18 cellular contexts compared by ENCODE assay signal in the genomic region with DNA sequence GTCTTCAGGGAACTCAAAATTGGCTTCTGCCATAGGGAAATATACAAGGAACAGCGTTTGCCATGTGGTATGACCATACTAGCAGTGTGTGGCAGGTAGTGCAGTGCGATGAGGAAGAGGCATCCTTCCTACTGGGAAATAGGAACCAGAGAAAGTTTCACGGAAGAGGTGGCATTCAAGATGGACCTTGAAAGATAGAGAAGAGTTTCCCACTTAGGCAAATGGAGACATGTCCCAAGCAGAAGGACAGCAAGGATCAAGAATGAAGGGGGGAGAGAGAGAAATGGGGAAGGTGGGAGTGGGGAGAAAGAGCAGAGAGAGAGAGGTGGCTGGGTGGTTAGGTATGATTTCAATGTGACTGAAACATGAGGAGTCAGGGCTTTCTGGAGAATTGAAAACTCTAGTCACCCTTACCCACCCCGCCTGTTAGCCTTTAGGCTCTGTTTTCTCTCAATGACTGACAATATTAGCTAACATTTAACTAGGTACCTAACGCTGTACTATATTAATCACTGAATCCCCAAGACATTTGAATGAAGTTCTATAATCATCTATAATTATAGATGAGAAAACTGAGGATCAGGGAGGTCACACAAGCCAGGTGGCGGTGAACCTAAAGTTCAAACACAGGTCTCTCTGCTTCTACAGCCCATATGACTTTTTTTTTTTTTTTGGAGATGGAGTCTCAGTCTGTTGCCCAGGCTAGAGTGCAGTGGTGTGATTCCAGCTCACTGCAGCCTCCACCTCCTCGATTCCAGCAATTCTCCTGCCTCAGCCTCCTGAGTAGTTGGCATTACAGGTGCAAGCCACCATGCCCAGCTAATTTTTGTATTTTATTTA.
DNase-seq lines count a peak whose midpoint lies in the region; ATAC-seq, FAIRE-seq and TF ChIP-seq lines count a peak whose summit lies in the region.
"Had no signal": no experiment of that assay in that cellular context is flagged by ENCODE, and none has a peak within 500 bp of the region (broad histone marks: within the 10 kb centered on the region; RNA-seq: fewer than 3 reads in every experiment).

No MANE protein-coding gene starts in this region.

- H3K4me3 Mint-ChIP-seq in T-helper 2 cell treated with Interferon-gamma antibody and Interleukin-4, amounts not matched to agents 5 μg/mL and 100 μg/mL, for 36 hours: no peak overlapping the region
- H3K4me3 Mint-ChIP-seq: activated CD4-positive, alpha-beta T cell treated with anti-CD3 and anti-CD28 coated beads, Interleukin-2, amount 10 ng/mL, durations not matched to agents 7 days and 5 days; activated T-cell treated with anti-CD3 and anti-CD28 coated beads, Interleukin-2, amount 50 U/mL, for 4 hours; naive thymus-derived CD4-positive, alpha-beta T cell had no signal

- peaks cover 2% of the 10 kb centered on the region for H3K36me3 Mint-ChIP-seq in T-helper 2 cell treated with Interferon-gamma antibody and Interleukin-4, amounts not matched to agents 5 μg/mL and 100 μg/mL, for 36 hours (ENCODE audit: low read depth)

- TF ChIP-seq CTCF in fibroblast of lung (conservative IDR thresholded peaks at IDR 0.05 in 1 of 2, IDR thresholded peaks at IDR 0.05 in 1 of 2; ENCODE audit: low read depth in 1 of 2, low read length in 2 of 2): no peak

- in situ Hi-C loops in GM23248 (cut with MboI): no loop called here

- H2AFZ ChIP-seq in fibroblast of lung (ENCODE audit: low read length) (no peak overlapping the region), GM23248 (no peak overlapping the region)

- no peak overlapping the region for H3K4me3 ChIP-seq in fibroblast of lung (replicated peaks in 1 of 4; ENCODE audit: control extremely low read depth in 1 of 4, insufficient read depth in 1 of 4, low read depth in 3 of 4, low read length in 4 of 4)
- no peak overlapping the region for H3K4me3 ChIP-seq in GM23248
- H3K4me3 ChIP-seq: adrenal gland, left lung, psoas muscle, thoracic aorta had no signal

- ATAC-seq in GM19467 (IDR thresholded peaks at IDR 0.05; ENCODE audit: unreplicated experiment): peak; percentile 29
- peak; percentile 25 for ATAC-seq in HG03342 (IDR thresholded peaks at IDR 0.05; ENCODE audit: unreplicated experiment)
- ATAC-seq in GM21447 (IDR thresholded peaks at IDR 0.05; ENCODE audit: unreplicated experiment): no peak
- ATAC-seq: activated T-cell treated with anti-CD3 and anti-CD28 coated beads, Interleukin-2, amount 50 U/mL, for 4 hours; naive thymus-derived CD4-positive, alpha-beta T cell; psoas muscle had no signal

- peaks cover 39% of the 10 kb centered on the region for H3K4me1 Mint-ChIP-seq in T-helper 2 cell treated with Interferon-gamma antibody and Interleukin-4, amounts not matched to agents 5 μg/mL and 100 μg/mL, for 36 hours (ENCODE audit: low read depth)

- peak; percentile 47 for FAIRE-seq in GM12891 (lab: Jason Lieb, UNC)

- H4K20me1 ChIP-seq in fibroblast of lung (ENCODE audit: control insufficient read depth, extremely low read depth, insufficient read depth, low read length): no peaks in the 10 kb centered on the region
- H4K20me1 ChIP-seq in GM23248 (ENCODE audit: insufficient read depth): no peaks in the 10 kb centered on the region

- H3K9me3 Mint-ChIP-seq in T-helper 2 cell treated with Interferon-gamma antibody and Interleukin-4, amounts not matched to agents 5 μg/mL and 100 μg/mL, for 36 hours: no peaks in the 10 kb centered on the region
- H3K9me3 Mint-ChIP-seq: activated CD4-positive, alpha-beta T cell treated with anti-CD3 and anti-CD28 coated beads, Interleukin-2, amount 10 ng/mL, durations not matched to agents 7 days and 5 days; activated T-cell treated with anti-CD3 and anti-CD28 coated beads, Interleukin-2, amount 50 U/mL, for 4 hours had no signal

- H3K36me3 ChIP-seq in fibroblast of lung (ENCODE audit: control insufficient read depth, insufficient read depth, low read length): no peaks in the 10 kb centered on the region
- no peaks in the 10 kb centered on the region for H3K36me3 ChIP-seq in GM23248 (ENCODE audit: low read depth)
- H3K36me3 ChIP-seq: adrenal gland, left lung, thoracic aorta had no signal

- 94 to 98% methylated on average over 7 of the region's 7 CpGs for WGBS in GM23248 (ENCODE audit: low coverage in 1 of 2, low lambda C conversion rate in 2 of 2, missing lambda C conversion rate in 2 of 2), 2 experiments

- no peaks in the 10 kb centered on the region for H3K27me3 Mint-ChIP-seq in T-helper 2 cell treated with Interferon-gamma antibody and Interleukin-4, amounts not matched to agents 5 μg/mL and 100 μg/mL, for 36 hours (ENCODE audit: low read depth)
- H3K27me3 Mint-ChIP-seq: activated CD4-positive, alpha-beta T cell treated with anti-CD3 and anti-CD28 coated beads, Interleukin-2, amount 10 ng/mL, durations not matched to agents 7 days and 5 days had no signal

- DNase-seq in GM12891 (ENCODE audit: insufficient read length, low spot score) (no peak), fibroblast of lung (ENCODE audit: low read depth in 2 of 2) (no peak), GM23248 (no peak)
- no peak for DNase-seq in stimulated activated CD4-positive, alpha-beta T cell treated with anti-CD3 and anti-CD28 coated beads, Interleukin-12 subunit alpha, Interleukin-12 subunit beta, amount 100 ng/mL, for 4 hours
- no peak for DNase-seq in T-helper 2 cell treated with Interferon-gamma antibody and Interleukin-4, amounts not matched to agents 5 μg/mL and 100 μg/mL, for 36 hours (ENCODE audit: low spot score)
- DNase-seq: activated CD4-positive, alpha-beta T cell treated with anti-CD3 and anti-CD28 coated beads, Interleukin-2, amount 10 ng/mL, durations not matched to agents 7 days and 5 days; activated T-cell treated with anti-CD3 and anti-CD28 coated beads, Interleukin-2, amount 50 U/mL, for 4 hours; adrenal gland; erythroblast; left lung; naive thymus-derived CD4-positive, alpha-beta T cell; NCI-H187; NCI-H526; psoas muscle had no signal

- no peaks in the 10 kb centered on the region for H3K79me2 ChIP-seq in fibroblast of lung (ENCODE audit: control insufficient read depth, insufficient read depth, low read length)
- no peaks in the 10 kb centered on the region for H3K79me2 ChIP-seq in GM23248 (ENCODE audit: insufficient read depth)

- H3K27me3 ChIP-seq in fibroblast of lung (ENCODE audit: control insufficient read depth, insufficient read depth, low read length) (no peaks in the 10 kb centered on the region), GM23248 (replicated peaks; ENCODE audit: insufficient read depth) (no peaks in the 10 kb centered on the region)
- H3K27me3 ChIP-seq: adrenal gland, left lung had no signal

- no peak overlapping the region for H3K27ac Mint-ChIP-seq in T-helper 2 cell treated with Interferon-gamma antibody and Interleukin-4, amounts not matched to agents 5 μg/mL and 100 μg/mL, for 36 hours
- H3K27ac Mint-ChIP-seq: activated CD4-positive, alpha-beta T cell treated with anti-CD3 and anti-CD28 coated beads, Interleukin-2, amount 10 ng/mL, durations not matched to agents 7 days and 5 days had no signal

- H3K9me2 ChIP-seq in GM23248 (ENCODE audit: insufficient read depth): no peaks in the 10 kb centered on the region

- H3K4me1 ChIP-seq in fibroblast of lung (ENCODE audit: control insufficient read depth, extremely low read depth, insufficient read depth, low read length): peaks cover 10% of the 10 kb centered on the region
- peaks cover 36% of the 10 kb centered on the region for H3K4me1 ChIP-seq in GM23248 (ENCODE audit: insufficient read depth)

- H3F3A ChIP-seq in GM23248 (ENCODE audit: insufficient read depth): peaks cover 16% of the 10 kb centered on the region; the same call in 1 of the 2 replicates

- H3K9me3 ChIP-seq in fibroblast of lung (ENCODE audit: control insufficient read depth, insufficient read depth, low read depth, low read length): no peaks in the 10 kb centered on the region
- no peaks in the 10 kb centered on the region for H3K9me3 ChIP-seq in GM23248 (ENCODE audit: low read depth)
- H3K9me3 ChIP-seq: adrenal gland, left lung, psoas muscle, thoracic aorta had no signal

- H3K4me2 ChIP-seq in fibroblast of lung (ENCODE audit: extremely low read depth, insufficient read depth, low read length): no peak overlapping the region
- H3K4me2 ChIP-seq in GM23248 (ENCODE audit: unreplicated experiment): no peak overlapping the region

- peak overlapping the region; percentile 19 for H3K27ac ChIP-seq in fibroblast of lung (ENCODE audit: insufficient read depth, low read length)
- H3K27ac ChIP-seq in GM23248: no peak overlapping the region
- H3K27ac ChIP-seq: adrenal gland, left lung, psoas muscle, thoracic aorta had no signal

- TF ChIP-seq POLR2A in GM12891 (IDR thresholded peaks at IDR 0.05; ENCODE audit: low read depth, low read length): no peak

- H3K9ac ChIP-seq in fibroblast of lung (ENCODE audit: insufficient read depth, low read length) (no peak overlapping the region), GM23248 (no peak overlapping the region)

TF ChIP-seq in GM12891, 5 proteins besides CTCF, POLR2A, EP300 and RAD21:
- TF ChIP-seq SPI1 (IDR thresholded peaks at IDR 0.05; ENCODE audit: low read depth, low read length): no peak
- no peak for TF ChIP-seq POLR2AphosphoS5 (IDR thresholded peaks at IDR 0.05; ENCODE audit: low read depth, low read length)
- TF ChIP-seq PAX5 (IDR thresholded peaks at IDR 0.05; ENCODE audit: insufficient read depth, low read length, severe bottlenecking): no peak
- TF ChIP-seq POU2F2 (IDR thresholded peaks at IDR 0.05; ENCODE audit: low read depth, low read length): no peak
- no peak for TF ChIP-seq TAF1 (IDR thresholded peaks at IDR 0.05; ENCODE audit: low read depth, low read length)
TF ChIP-seq in GM12891: peak in this region for 0.
